18 cellular contexts compared by ENCODE assay signal in the genomic region with DNA sequence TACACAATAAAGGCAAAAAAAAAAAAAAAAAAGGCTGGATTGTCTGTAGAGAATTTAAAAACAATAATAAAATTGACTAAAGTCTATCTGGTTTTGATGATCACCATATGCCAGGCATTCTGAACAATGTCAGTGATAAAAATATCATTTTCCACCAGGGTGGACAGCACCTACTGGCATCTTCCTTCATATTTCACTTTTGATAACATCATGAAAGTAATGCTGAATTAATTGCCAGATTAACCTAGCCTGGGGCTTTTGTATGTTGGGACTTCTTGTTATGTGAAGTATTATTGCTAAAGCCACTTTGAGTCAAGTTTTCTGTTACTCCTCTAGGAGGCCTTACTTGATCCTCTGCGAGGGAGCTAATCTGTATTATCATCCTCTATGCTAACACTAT.
A peak's percentile ranks its signal among the peaks of the same experiment; 100 is the strongest.
DNase-seq lines count a peak whose midpoint lies in the region; ATAC-seq and TF ChIP-seq lines count a peak whose summit lies in the region.
"Had no signal": no experiment of that assay in that cellular context is flagged by ENCODE, and none has a peak within 500 bp of the region (broad histone marks: within the 10 kb centered on the region; RNA-seq: fewer than 3 reads in every experiment).

No MANE protein-coding gene starts in this region.

- H3K9me3 Mint-ChIP-seq in endodermal cell: peaks cover 2% of the 10 kb centered on the region
- H3K9me3 Mint-ChIP-seq: CD4-positive, CD25-positive, alpha-beta regulatory T cell; CD8-positive, alpha-beta T cell had no signal

- H3K9me3 ChIP-seq in endodermal cell (ENCODE audit: control insufficient read depth, low read length): no peaks in the 10 kb centered on the region
- H3K9me3 ChIP-seq: BLaER1, Caco-2 had no signal

- no peak for ATAC-seq in SK-N-SH treated with all-trans-retinoic acid at 6 μM for 48 hours
- ATAC-seq: CD8-positive, alpha-beta T cell; GM12878 had no signal

- no peak overlapping the region for H3K4me3 ChIP-seq in endodermal cell (ENCODE audit: low read length)
- H3K4me3 ChIP-seq: BLaER1, GM12878 had no signal

- H3K4me1 Mint-ChIP-seq in endodermal cell: no peaks in the 10 kb centered on the region
- H3K4me1 Mint-ChIP-seq: CD4-positive, CD25-positive, alpha-beta regulatory T cell had no signal

- no peaks in the 10 kb centered on the region for H3K27me3 Mint-ChIP-seq in endodermal cell (ENCODE audit: insufficient read depth)

- H3K27ac Mint-ChIP-seq in endodermal cell: no peak overlapping the region
- H3K27ac Mint-ChIP-seq: CD4-positive, CD25-positive, alpha-beta regulatory T cell; CD8-positive, alpha-beta T cell had no signal

- H3K4me1 ChIP-seq in endodermal cell (ENCODE audit: control insufficient read depth, insufficient read depth, low read length): no peaks in the 10 kb centered on the region
- H3K4me1 ChIP-seq: BLaER1, Caco-2 had no signal

- 83% methylated on average over 1 of the region's 1 CpG; no CpG with 5 or more reads in 1 of the 2 experiments for WGBS in endodermal cell (ENCODE audit: insufficient coverage in 1 of 2, insufficient read length in 1 of 2), 2 experiments

- peak; percentile 36 for TF ChIP-seq CTCF in endodermal cell (conservative IDR thresholded peaks at IDR 0.05)

- no peak overlapping the region for H3K4me3 Mint-ChIP-seq in endodermal cell
- H3K4me3 Mint-ChIP-seq: CD4-positive, CD25-positive, alpha-beta regulatory T cell; CD8-positive, alpha-beta T cell had no signal

- H3K27me3 ChIP-seq in endodermal cell (ENCODE audit: control insufficient read depth, insufficient read depth, low read length, poor library complexity, severe bottlenecking): no peaks in the 10 kb centered on the region
- H3K27me3 ChIP-seq: BLaER1 had no signal

- H3K9ac ChIP-seq in endodermal cell (ENCODE audit: extremely low read depth, low read length, poor library complexity, severe bottlenecking): no peak overlapping the region
- H3K9ac ChIP-seq: BLaER1 had no signal

- DNase-seq in SK-N-DZ (ENCODE audit: low spot score) (peak; percentile 88), endodermal cell (no peak), epidermal melanocyte (ENCODE audit: insufficient read length, low spot score) (no peak), SHP77 treated with DMSO at 0.1 percent for 48 hours (lab: John Stamatoyannopoulos, UW) (no peak), kidney tubule cell (ENCODE audit: low spot score) (no peak)
- DNase-seq: Caco-2; CD4-positive, CD25-positive, alpha-beta regulatory T cell; CD8-positive, alpha-beta T cell; DMS79; EL; GDM1; GOT3; H7; HCEC 1CT had no signal

- H3K36me3 ChIP-seq in endodermal cell (ENCODE audit: control insufficient read depth, insufficient read depth, low read length): no peaks in the 10 kb centered on the region
- H3K36me3 ChIP-seq: BLaER1 had no signal

- H3K27ac ChIP-seq in endodermal cell (ENCODE audit: low read depth, low read length): no peak overlapping the region
- H3K27ac ChIP-seq: BLaER1, C4-2B had no signal

- H3K36me3 Mint-ChIP-seq in endodermal cell (ENCODE audit: low read depth): no peaks in the 10 kb centered on the region
- H3K36me3 Mint-ChIP-seq: CD4-positive, CD25-positive, alpha-beta regulatory T cell; CD8-positive, alpha-beta T cell had no signal

TF ChIP-seq in SK-N-SH treated with all-trans-retinoic acid at 6 μM for 48 hours, 23 proteins besides CTCF, POLR2A, EP300 and RAD21:
- TF ChIP-seq BACH2 (CRISPR knock-in tag; IDR thresholded peaks at IDR 0.05; ENCODE audit: borderline replicate concordance): no peak
- TF ChIP-seq TSHZ2 (CRISPR knock-in tag; IDR thresholded peaks at IDR 0.05): peak; percentile 52; the same call in 1 of the 2 replicates
TF ChIP-seq in SK-N-SH treated with all-trans-retinoic acid at 6 μM for 48 hours: peak in this region for 1.
